Comparison of ENCODE assay signal across 1 cellular context in the genomic region with DNA sequence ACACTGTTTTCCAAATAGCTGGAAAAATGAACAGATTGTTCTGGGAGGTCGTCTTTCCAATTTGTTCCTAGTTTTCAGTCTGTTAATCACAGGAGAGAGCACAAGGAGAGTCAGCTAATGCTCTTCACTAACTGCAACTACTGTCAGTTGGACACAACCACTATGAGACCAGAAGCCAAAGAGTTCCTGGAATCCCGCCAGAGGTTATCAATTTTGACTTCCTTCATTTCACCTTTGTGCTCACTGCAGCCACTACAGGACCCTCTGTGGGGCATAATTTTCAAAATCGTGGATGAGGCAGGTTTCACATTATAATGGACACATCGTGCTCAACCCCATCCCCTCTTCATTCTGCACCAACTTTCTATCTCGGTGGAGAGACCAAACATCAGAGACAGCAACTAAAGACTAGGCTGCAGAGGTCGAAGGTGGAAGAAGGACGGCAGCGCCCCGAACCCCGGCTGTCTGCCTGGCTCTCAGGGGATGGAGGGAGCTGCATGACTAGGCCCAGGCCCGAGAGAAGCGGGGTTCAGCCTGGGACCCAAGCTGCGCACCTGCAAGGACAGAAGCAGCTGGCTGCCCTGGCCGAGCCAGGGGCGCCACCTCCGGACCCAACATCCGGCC.
TF ChIP-seq lines count a peak whose summit lies in the region.

No MANE protein-coding gene starts in this region.

TF ChIP-seq in IMR-90, 13 proteins besides CTCF, POLR2A, EP300 and RAD21:
- no peak for TF ChIP-seq SMC3 (IDR thresholded peaks at IDR 0.05; ENCODE audit: low read depth, low read length)
- TF ChIP-seq NFE2L2 (IDR thresholded peaks at IDR 0.05; ENCODE audit: low read depth, low read length), result no peak
- TF ChIP-seq RFX5 (IDR thresholded peaks at IDR 0.05; ENCODE audit: low read depth, low read length), result no peak
- no peak for TF ChIP-seq CHD1 (IDR thresholded peaks at IDR 0.05; ENCODE audit: low read depth, low read length)
- TF ChIP-seq, protein P1, sequence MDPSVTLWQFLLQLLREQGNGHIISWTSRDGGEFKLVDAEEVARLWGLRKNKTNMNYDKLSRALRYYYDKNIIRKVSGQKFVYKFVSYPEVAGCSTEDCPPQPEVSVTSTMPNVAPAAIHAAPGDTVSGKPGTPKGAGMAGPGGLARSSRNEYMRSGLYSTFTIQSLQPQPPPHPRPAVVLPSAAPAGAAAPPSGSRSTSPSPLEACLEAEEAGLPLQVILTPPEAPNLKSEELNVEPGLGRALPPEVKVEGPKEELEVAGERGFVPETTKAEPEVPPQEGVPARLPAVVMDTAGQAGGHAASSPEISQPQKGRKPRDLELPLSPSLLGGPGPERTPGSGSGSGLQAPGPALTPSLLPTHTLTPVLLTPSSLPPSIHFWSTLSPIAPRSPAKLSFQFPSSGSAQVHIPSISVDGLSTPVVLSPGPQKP (IDR thresholded peaks at IDR 0.05; ENCODE audit: borderline replicate concordance, low read depth, low read length), result no peak
- no peak for TF ChIP-seq MAZ (IDR thresholded peaks at IDR 0.05; ENCODE audit: borderline replicate concordance, low read depth, low read length)
- no peak for TF ChIP-seq CEBPB (IDR thresholded peaks at IDR 0.05; ENCODE audit: low read depth, low read length)
- no peak for TF ChIP-seq BHLHE40 (IDR thresholded peaks at IDR 0.05; ENCODE audit: low read depth, low read length)
- TF ChIP-seq, protein P2, sequence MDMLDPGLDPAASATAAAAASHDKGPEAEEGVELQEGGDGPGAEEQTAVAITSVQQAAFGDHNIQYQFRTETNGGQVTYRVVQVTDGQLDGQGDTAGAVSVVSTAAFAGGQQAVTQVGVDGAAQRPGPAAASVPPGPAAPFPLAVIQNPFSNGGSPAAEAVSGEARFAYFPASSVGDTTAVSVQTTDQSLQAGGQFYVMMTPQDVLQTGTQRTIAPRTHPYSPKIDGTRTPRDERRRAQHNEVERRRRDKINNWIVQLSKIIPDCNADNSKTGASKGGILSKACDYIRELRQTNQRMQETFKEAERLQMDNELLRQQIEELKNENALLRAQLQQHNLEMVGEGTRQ (IDR thresholded peaks at IDR 0.05; ENCODE audit: low read depth, low read length), result no peak
- TF ChIP-seq RCOR1 (IDR thresholded peaks at IDR 0.05; ENCODE audit: insufficient replicate concordance, low read length), result no peak
- TF ChIP-seq MAFK (IDR thresholded peaks at IDR 0.05; ENCODE audit: low read depth, low read length), result no peak
- TF ChIP-seq FOS (IDR thresholded peaks at IDR 0.05; ENCODE audit: low read depth, low read length), result no peak
- TF ChIP-seq MXI1 (IDR thresholded peaks at IDR 0.05; ENCODE audit: borderline replicate concordance, low read depth, low read length), result no peak
